Comparison of ENCODE assay signal across 1 cellular context in the genomic region with DNA sequence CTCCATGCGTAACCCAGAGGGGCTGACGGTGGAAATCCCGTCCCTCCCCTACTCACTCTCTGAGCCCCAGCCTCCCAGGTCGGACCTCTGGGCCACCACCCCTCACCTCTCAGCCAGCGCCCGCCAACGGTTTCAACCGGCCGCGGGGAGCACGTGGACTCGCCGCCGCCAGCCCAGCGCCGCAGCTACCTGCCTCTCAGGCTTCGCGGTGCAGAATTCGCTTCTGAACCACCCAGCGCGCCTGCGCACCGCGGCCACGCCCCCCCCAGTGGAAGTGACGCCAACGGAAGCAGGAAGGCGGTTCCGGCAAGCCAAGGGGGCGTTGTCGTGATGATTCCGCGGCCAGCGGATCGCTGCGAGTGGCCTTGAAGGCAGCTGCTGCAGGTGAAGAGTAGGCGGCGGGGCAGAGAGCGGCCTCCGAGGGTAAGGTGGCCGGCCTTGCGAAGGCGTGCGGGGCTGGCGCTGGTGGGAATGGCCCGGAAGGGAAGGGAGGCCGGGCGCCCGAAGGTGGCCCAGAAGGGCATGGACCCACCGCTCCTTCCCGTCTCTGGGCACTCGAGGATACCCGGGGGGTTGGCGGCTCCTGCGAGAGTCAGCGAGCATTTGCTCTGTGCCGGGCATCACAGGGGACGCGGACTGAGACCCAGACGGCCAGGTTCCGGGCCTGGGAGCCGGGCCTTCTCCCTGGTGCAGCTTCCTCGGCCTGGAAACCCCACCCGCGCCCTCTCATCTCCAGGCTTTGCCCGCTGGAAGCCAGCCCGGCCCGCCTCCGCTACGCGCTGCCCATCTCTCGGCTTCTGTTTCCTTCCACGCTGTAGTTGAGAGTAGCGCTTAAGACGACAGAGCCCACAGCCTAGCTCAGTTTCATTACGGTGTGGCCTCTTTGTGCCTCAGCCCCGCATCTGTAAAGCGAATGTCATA.
TF ChIP-seq lines count a peak whose summit lies in the region.

A gene with protein sequence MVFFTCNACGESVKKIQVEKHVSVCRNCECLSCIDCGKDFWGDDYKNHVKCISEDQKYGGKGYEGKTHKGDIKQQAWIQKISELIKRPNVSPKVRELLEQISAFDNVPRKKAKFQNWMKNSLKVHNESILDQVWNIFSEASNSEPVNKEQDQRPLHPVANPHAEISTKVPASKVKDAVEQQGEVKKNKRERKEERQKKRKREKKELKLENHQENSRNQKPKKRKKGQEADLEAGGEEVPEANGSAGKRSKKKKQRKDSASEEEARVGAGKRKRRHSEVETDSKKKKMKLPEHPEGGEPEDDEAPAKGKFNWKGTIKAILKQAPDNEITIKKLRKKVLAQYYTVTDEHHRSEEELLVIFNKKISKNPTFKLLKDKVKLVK (minus strand): TSS at position 225 of the 921 bp plus-strand sequence. CDS start 6,412 bp downstream, outside the sequence.
A gene with protein sequence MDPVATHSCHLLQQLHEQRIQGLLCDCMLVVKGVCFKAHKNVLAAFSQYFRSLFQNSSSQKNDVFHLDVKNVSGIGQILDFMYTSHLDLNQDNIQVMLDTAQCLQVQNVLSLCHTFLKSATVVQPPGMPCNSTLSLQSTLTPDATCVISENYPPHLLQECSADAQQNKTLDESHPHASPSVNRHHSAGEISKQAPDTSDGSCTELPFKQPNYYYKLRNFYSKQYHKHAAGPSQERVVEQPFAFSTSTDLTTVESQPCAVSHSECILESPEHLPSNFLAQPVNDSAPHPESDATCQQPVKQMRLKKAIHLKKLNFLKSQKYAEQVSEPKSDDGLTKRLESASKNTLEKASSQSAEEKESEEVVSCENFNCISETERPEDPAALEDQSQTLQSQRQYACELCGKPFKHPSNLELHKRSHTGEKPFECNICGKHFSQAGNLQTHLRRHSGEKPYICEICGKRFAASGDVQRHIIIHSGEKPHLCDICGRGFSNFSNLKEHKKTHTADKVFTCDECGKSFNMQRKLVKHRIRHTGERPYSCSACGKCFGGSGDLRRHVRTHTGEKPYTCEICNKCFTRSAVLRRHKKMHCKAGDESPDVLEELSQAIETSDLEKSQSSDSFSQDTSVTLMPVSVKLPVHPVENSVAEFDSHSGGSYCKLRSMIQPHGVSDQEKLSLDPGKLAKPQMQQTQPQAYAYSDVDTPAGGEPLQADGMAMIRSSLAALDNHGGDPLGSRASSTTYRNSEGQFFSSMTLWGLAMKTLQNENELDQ (plus strand): TSS at position 322 of the 921 bp plus-strand sequence. CDS start 9,695 bp downstream, outside the sequence.

TF ChIP-seq in HepG2, 621 proteins besides CTCF, POLR2A, EP300 and RAD21 (continued from another document and continues in another):
- no peak for TF ChIP-seq SRSF4 (IDR thresholded peaks at IDR 0.05; ENCODE audit: low read depth, low read length, poor library complexity, severe bottlenecking)
- TF ChIP-seq SALL1 (CRISPR knock-in tag; IDR thresholded peaks at IDR 0.05) = peak; percentile 80
- TF ChIP-seq HOXA3 (CRISPR knock-in tag; IDR thresholded peaks at IDR 0.05) = peak; percentile 79; the same call in 1 of the 2 replicates
- no peak for TF ChIP-seq ZNF550 (CRISPR knock-in tag; IDR thresholded peaks at IDR 0.05; ENCODE audit: borderline replicate concordance)
- TF ChIP-seq ZNF781 (CRISPR knock-in tag; IDR thresholded peaks at IDR 0.05; ENCODE audit: borderline replicate concordance, not compliant biosample characterization) = no peak
- TF ChIP-seq, protein P1, sequence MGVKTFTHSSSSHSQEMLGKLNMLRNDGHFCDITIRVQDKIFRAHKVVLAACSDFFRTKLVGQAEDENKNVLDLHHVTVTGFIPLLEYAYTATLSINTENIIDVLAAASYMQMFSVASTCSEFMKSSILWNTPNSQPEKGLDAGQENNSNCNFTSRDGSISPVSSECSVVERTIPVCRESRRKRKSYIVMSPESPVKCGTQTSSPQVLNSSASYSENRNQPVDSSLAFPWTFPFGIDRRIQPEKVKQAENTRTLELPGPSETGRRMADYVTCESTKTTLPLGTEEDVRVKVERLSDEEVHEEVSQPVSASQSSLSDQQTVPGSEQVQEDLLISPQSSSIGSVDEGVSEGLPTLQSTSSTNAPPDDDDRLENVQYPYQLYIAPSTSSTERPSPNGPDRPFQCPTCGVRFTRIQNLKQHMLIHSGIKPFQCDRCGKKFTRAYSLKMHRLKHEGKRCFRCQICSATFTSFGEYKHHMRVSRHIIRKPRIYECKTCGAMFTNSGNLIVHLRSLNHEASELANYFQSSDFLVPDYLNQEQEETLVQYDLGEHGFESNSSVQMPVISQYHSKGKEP (CRISPR knock-in tag; IDR thresholded peaks at IDR 0.05) = no peak
- TF ChIP-seq ZSCAN25 (CRISPR knock-in tag; IDR thresholded peaks at IDR 0.05) = peak; percentile 53; the same call in 1 of the 2 replicates
- peak; percentile 23; the same call in 1 of the 2 replicates for TF ChIP-seq RELA (CRISPR knock-in tag; IDR thresholded peaks at IDR 0.05)
- TF ChIP-seq SP140L (CRISPR knock-in tag; IDR thresholded peaks at IDR 0.05; ENCODE audit: borderline replicate concordance) = no peak
- no peak for TF ChIP-seq NR2F2 (IDR thresholded peaks at IDR 0.05; ENCODE audit: borderline replicate concordance, low read depth)
- TF ChIP-seq, protein P2, sequence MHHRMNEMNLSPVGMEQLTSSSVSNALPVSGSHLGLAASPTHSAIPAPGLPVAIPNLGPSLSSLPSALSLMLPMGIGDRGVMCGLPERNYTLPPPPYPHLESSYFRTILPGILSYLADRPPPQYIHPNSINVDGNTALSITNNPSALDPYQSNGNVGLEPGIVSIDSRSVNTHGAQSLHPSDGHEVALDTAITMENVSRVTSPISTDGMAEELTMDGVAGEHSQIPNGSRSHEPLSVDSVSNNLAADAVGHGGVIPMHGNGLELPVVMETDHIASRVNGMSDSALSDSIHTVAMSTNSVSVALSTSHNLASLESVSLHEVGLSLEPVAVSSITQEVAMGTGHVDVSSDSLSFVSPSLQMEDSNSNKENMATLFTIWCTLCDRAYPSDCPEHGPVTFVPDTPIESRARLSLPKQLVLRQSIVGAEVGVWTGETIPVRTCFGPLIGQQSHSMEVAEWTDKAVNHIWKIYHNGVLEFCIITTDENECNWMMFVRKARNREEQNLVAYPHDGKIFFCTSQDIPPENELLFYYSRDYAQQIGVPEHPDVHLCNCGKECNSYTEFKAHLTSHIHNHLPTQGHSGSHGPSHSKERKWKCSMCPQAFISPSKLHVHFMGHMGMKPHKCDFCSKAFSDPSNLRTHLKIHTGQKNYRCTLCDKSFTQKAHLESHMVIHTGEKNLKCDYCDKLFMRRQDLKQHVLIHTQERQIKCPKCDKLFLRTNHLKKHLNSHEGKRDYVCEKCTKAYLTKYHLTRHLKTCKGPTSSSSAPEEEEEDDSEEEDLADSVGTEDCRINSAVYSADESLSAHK (CRISPR knock-in tag; IDR thresholded peaks at IDR 0.05; ENCODE audit: borderline replicate concordance) = no peak
- TF ChIP-seq ZNF790 (CRISPR knock-in tag; IDR thresholded peaks at IDR 0.05; ENCODE audit: borderline replicate concordance) = peak; percentile 52; the same call in 1 of the 2 replicates
- no peak for TF ChIP-seq PRPF4 (IDR thresholded peaks at IDR 0.05; ENCODE audit: low read depth, low read length, poor library complexity, severe bottlenecking)
- TF ChIP-seq, protein P3, sequence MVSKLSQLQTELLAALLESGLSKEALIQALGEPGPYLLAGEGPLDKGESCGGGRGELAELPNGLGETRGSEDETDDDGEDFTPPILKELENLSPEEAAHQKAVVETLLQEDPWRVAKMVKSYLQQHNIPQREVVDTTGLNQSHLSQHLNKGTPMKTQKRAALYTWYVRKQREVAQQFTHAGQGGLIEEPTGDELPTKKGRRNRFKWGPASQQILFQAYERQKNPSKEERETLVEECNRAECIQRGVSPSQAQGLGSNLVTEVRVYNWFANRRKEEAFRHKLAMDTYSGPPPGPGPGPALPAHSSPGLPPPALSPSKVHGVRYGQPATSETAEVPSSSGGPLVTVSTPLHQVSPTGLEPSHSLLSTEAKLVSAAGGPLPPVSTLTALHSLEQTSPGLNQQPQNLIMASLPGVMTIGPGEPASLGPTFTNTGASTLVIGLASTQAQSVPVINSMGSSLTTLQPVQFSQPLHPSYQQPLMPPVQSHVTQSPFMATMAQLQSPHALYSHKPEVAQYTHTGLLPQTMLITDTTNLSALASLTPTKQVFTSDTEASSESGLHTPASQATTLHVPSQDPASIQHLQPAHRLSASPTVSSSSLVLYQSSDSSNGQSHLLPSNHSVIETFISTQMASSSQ (IDR thresholded peaks at IDR 0.05; ENCODE audit: low read depth) = no peak
- TF ChIP-seq, protein P3 (CRISPR knock-in tag; IDR thresholded peaks at IDR 0.05; ENCODE audit: borderline replicate concordance) = peak; percentile 55; the same call in 1 of the 2 replicates
- TF ChIP-seq CAMTA2 (CRISPR knock-in tag; IDR thresholded peaks at IDR 0.05; ENCODE audit: borderline replicate concordance) = 0 out of 2 replicates have a peak, but pooled peaks have one; percentile 3
- no peak for TF ChIP-seq TARDBP (CRISPR knock-in tag; IDR thresholded peaks at IDR 0.05)
- TF ChIP-seq ZSCAN29 (CRISPR knock-in tag; conservative IDR thresholded peaks at IDR 0.05) = peak; percentile 72; the same call in 1 of the 2 replicates
- TF ChIP-seq, protein P4, sequence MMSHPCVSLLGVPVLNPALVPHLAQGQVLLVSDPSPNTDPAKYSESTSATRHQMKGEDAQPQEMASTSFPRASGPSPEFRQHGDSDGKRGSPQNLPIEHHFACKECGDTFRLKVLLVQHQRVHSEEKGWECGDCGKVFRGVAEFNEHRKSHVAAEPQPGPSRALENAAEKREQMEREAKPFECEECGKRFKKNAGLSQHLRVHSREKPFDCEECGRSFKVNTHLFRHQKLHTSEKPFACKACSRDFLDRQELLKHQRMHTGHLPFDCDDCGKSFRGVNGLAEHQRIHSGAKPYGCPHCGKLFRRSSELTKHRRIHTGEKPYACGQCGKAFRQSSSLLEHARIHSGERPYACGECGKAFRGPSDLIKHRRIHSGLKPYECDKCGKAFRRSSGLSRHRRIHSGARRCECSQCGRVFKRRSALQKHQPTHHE (CRISPR knock-in tag; IDR thresholded peaks at IDR 0.05; ENCODE audit: borderline replicate concordance) = peak; percentile 48; the same call in 1 of the 2 replicates
- peak; percentile 87; the same call in 1 of the 2 replicates for TF ChIP-seq SRY (CRISPR knock-in tag; IDR thresholded peaks at IDR 0.05)
- TF ChIP-seq, protein P5, sequence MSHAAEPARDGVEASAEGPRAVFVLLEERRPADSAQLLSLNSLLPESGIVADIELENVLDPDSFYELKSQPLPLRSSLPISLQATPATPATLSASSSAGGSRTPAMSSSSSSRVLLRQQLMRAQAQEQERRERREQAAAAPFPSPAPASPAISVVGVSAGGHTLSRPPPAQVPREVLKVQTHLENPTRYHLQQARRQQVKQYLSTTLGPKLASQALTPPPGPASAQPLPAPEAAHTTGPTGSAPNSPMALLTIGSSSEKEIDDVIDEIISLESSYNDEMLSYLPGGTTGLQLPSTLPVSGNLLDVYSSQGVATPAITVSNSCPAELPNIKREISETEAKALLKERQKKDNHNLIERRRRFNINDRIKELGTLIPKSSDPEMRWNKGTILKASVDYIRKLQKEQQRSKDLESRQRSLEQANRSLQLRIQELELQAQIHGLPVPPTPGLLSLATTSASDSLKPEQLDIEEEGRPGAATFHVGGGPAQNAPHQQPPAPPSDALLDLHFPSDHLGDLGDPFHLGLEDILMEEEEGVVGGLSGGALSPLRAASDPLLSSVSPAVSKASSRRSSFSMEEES (CRISPR knock-in tag; IDR thresholded peaks at IDR 0.05) = no peak; the same call in 1 of the 2 replicates
- TF ChIP-seq ZNF530 (CRISPR knock-in tag; IDR thresholded peaks at IDR 0.05; ENCODE audit: low read depth) = no peak
- TF ChIP-seq ZNF331 (CRISPR knock-in tag; IDR thresholded peaks at IDR 0.05) = peak; percentile 60; the same call in 1 of the 2 replicates
- TF ChIP-seq, protein P6, sequence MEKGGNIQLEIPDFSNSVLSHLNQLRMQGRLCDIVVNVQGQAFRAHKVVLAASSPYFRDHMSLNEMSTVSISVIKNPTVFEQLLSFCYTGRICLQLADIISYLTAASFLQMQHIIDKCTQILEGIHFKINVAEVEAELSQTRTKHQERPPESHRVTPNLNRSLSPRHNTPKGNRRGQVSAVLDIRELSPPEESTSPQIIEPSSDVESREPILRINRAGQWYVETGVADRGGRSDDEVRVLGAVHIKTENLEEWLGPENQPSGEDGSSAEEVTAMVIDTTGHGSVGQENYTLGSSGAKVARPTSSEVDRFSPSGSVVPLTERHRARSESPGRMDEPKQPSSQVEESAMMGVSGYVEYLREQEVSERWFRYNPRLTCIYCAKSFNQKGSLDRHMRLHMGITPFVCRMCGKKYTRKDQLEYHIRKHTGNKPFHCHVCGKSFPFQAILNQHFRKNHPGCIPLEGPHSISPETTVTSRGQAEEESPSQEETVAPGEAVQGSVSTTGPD (CRISPR knock-in tag; IDR thresholded peaks at IDR 0.05) = no peak
- no peak for TF ChIP-seq SNRNP70 (IDR thresholded peaks at IDR 0.05; ENCODE audit: low read depth, low read length)
- peak; percentile 41; the same call in 1 of the 2 replicates for TF ChIP-seq ZNF678 (CRISPR knock-in tag; IDR thresholded peaks at IDR 0.05)
- TF ChIP-seq RFXANK (CRISPR knock-in tag; IDR thresholded peaks at IDR 0.05) = no peak
- 0 out of 2 replicates have a peak, but pooled peaks have one; percentile 7 for TF ChIP-seq NCOA2 (CRISPR knock-in tag; IDR thresholded peaks at IDR 0.05)
- TF ChIP-seq, protein P7, sequence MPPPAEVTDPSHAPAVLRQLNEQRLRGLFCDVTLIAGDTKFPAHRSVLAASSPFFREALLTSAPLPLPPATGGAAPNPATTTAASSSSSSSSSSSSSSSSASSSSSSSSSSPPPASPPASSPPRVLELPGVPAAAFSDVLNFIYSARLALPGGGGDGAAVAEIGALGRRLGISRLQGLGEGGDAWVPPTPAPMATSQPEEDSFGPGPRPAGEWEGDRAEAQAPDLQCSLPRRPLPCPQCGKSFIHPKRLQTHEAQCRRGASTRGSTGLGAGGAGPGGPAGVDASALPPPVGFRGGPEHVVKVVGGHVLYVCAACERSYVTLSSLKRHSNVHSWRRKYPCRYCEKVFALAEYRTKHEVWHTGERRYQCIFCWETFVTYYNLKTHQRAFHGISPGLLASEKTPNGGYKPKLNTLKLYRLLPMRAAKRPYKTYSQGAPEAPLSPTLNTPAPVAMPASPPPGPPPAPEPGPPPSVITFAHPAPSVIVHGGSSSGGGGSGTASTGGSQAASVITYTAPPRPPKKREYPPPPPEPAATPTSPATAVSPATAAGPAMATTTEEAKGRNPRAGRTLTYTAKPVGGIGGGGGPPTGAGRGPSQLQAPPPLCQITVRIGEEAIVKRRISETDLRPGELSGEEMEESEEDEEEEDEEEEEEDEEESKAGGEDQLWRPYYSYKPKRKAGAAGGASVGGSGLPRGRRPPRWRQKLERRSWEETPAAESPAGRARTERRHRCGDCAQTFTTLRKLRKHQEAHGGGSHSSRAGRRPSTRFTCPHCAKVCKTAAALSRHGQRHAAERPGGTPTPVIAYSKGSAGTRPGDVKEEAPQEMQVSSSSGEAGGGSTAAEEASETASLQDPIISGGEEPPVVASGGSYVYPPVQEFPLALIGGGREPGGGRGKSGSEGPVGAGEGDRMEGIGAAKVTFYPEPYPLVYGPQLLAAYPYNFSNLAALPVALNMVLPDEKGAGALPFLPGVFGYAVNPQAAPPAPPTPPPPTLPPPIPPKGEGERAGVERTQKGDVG (CRISPR knock-in tag; IDR thresholded peaks at IDR 0.05; ENCODE audit: borderline replicate concordance) = peak; percentile 49; the same call in 1 of the 2 replicates
